8 cellular contexts compared by ENCODE assay signal in the genomic region with DNA sequence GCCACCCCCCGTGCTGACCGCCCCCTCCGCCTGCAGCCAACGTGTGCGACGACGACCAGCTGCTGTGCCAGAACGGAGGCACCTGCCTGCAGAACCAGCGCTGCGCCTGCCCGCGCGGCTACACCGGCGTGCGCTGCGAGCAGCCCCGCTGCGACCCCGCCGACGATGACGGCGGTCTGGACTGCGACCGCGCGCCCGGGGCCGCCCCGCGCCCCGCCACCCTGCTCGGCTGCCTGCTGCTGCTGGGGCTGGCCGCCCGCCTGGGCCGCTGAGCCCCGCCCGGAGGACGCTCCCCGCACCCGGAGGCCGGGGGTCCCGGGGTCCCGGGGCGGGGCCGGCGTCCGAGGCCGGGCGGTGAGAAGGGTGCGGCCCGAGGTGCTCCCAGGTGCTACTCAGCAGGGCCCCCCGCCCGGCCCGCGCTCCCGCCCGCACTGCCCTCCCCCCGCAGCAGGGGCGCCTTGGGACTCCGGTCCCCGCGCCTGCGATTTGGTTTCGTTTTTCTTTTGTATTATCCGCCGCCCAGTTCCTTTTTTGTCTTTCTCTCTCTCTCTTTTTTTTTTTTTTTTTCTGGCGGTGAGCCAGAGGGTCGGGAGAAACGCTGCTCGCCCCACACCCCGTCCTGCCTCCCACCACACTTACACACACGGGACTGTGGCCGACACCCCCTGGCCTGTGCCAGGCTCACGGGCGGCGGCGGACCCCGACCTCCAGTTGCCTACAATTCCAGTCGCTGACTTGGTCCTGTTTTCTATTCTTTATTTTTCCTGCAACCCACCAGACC.
DNase-seq lines count a peak whose midpoint lies in the region; ATAC-seq and TF ChIP-seq lines count a peak whose summit lies in the region.

No MANE protein-coding gene starts in this region.

- peaks cover 44% of the 10 kb centered on the region for H3K27me3 ChIP-seq in neutrophil

- peaks cover 4% of the 10 kb centered on the region for H3K36me3 ChIP-seq in neutrophil

- no peaks in the 10 kb centered on the region for H3K9me3 ChIP-seq in neutrophil

- POLR2A ChIA-PET in activated CD4-positive, alpha-beta memory T cell treated with anti-CD3 and anti-CD28 coated beads for 36 hours (lab: Charles Lee): interaction anchor here (1.0 kb wide), 2 partner anchors 113 to 484 kb away, joined by 3 read pairs; a partner anchor contains a TSS

- H3K9me3 Mint-ChIP-seq in activated CD4-positive, alpha-beta memory T cell treated with anti-CD3 and anti-CD28 coated beads for 36 hours: no peaks in the 10 kb centered on the region

- intact Hi-C loops in activated CD4-positive, alpha-beta memory T cell treated with anti-CD3 and anti-CD28 coated beads for 36 hours (cut with micrococcal nuclease): loop anchor here (2.0 kb wide), 1 partner anchor 17 kb away; no protein-coding TSS in a partner anchor

- peak overlapping the region; percentile 93 for H3K4me3 Mint-ChIP-seq in activated CD4-positive, alpha-beta memory T cell treated with anti-CD3 and anti-CD28 coated beads for 36 hours

- H3K4me1 ChIP-seq in neutrophil (ENCODE audit: control insufficient read depth in 1 of 2, insufficient read depth in 1 of 2, low read depth in 1 of 2, low read length in 1 of 2): peaks cover 51 to 57% of the 10 kb centered on the region in 2 experiments

- peak; percentile 0 for ATAC-seq in esophagus mucosa

- H3K27me3 Mint-ChIP-seq in activated CD4-positive, alpha-beta memory T cell treated with anti-CD3 and anti-CD28 coated beads for 36 hours: peaks cover 8% of the 10 kb centered on the region

- peak; percentile 39 for DNase-seq in Jurkat, Clone E6-1 (ENCODE audit: low read depth, low spot score)
- peak; percentile 57 for DNase-seq in activated CD4-positive, alpha-beta memory T cell treated with anti-CD3 and anti-CD28 coated beads for 36 hours
- DNase-seq in T1000 (lab: John Stamatoyannopoulos, UW) (no peak), EL (no peak), DMS 273 treated with DMSO at 0.1 percent for 48 hours (lab: John Stamatoyannopoulos, UW) (no peak)

- TF ChIP-seq CTCF in GM12875 (IDR thresholded peaks at IDR 0.05; ENCODE audit: borderline replicate concordance, insufficient read depth, low read depth, low read length): no peak
- TF ChIP-seq CTCF in neutrophil (IDR thresholded peaks at IDR 0.05): peak; percentile 29

- peaks cover 8% of the 10 kb centered on the region for H3K4me1 Mint-ChIP-seq in activated CD4-positive, alpha-beta memory T cell treated with anti-CD3 and anti-CD28 coated beads for 36 hours (ENCODE audit: low read depth)

- H3K27ac Mint-ChIP-seq in activated CD4-positive, alpha-beta memory T cell treated with anti-CD3 and anti-CD28 coated beads for 36 hours: no peak overlapping the region

- peak overlapping the region; percentile 88 for H3K27ac ChIP-seq in neutrophil

- no peaks in the 10 kb centered on the region for H3K36me3 Mint-ChIP-seq in activated CD4-positive, alpha-beta memory T cell treated with anti-CD3 and anti-CD28 coated beads for 36 hours

- peak overlapping the region; percentile 67 for H3K4me3 ChIP-seq in GM12875 (ENCODE audit: low read depth, low read length)
- peak overlapping the region; percentile 70 for H3K4me3 ChIP-seq in Jurkat, Clone E6-1 (ENCODE audit: low read length)
- H3K4me3 ChIP-seq in neutrophil (ENCODE audit: low read depth in 1 of 2, low read length in 1 of 2): peak overlapping the region; percentile 82 to 87

- CTCF ChIA-PET in activated CD4-positive, alpha-beta memory T cell treated with anti-CD3 and anti-CD28 coated beads for 36 hours (lab: Charles Lee): interaction anchor here (0.6 to 10.1 kb wide), 10 partner anchors 10 to 502 kb away, joined by 3 to 179 read pairs (median 6); a partner anchor contains a TSS

Comparison
In these comparisons a context has a peak if more than half of its experiments do, and no peak if none do; other contexts are left out.
1. DNase-seq: peak in Jurkat, Clone E6-1 (single experiment) and activated CD4-positive, alpha-beta memory T cell treated with anti-CD3 and anti-CD28 coated beads for 36 hours (single experiment); none in T1000 (single experiment), EL (single experiment) and DMS 273 treated with DMSO at 0.1 percent for 48 hours (single experiment).
2. Peak in every context shown above with its lines, with median percentiles within 50 percentile points of each other: H3K4me3 ChIP-seq.